12 cellular contexts compared by ENCODE assay signal in genomic region chr1:228163004-228163753, GRCh38. TPM values are rescaled to one million over a fixed set of nuclear protein-coding genes. Genes with fewer than 3 reads are reported as not detected.
A peak's percentile ranks its signal among the peaks of the same experiment; 100 is the strongest.
DNase-seq lines count a peak whose midpoint lies in the region; ATAC-seq and TF ChIP-seq lines count a peak whose summit lies in the region.
"Had no signal": no experiment of that assay in that cellular context is flagged by ENCODE, and none has a peak within 500 bp of the region (broad histone marks: within the 10 kb centered on the region; RNA-seq: fewer than 3 reads in every experiment).

No MANE protein-coding gene starts in this region.

- intact Hi-C loops in left lung (cut with DNase I), result no loop called here
- intact Hi-C loops in spleen (cut with DNase I; ENCODE audit: low total_unique reads), result no loop called here

- H3K27me3 ChIP-seq in HUES48 (ENCODE audit: control insufficient read depth, insufficient read depth, low read length), result peaks cover 8% of the 10 kb centered on the region
- peaks cover 1 to 39% of the 10 kb centered on the region in 2 donors for H3K27me3 ChIP-seq in left lung
- peaks cover 0 to 22% (median 0%) of the 10 kb centered on the region in 7 donors for H3K27me3 ChIP-seq in spleen (replicated peaks in 1 of 7)

- TF ChIP-seq POLR2A in spleen (IDR thresholded peaks at IDR 0.05), result no peak

- peak overlapping the region in 1 of 2 donors; percentile 41 for H3K27ac Mint-ChIP-seq in effector memory CD8-positive, alpha-beta T cell

- H3K36me3 ChIP-seq in HUES48 (ENCODE audit: control insufficient read depth, insufficient read depth, low read length) (no peaks in the 10 kb centered on the region), left lung (no peaks in the 10 kb centered on the region), spleen (peaks cover 0 to 4% (median 0%) of the 10 kb centered on the region in 6 donors)

- no peaks in the 10 kb centered on the region for H3K9me3 ChIP-seq in HUES48 (ENCODE audit: control insufficient read depth, insufficient read depth, low read length)
- no peaks in the 10 kb centered on the region for H3K9me3 ChIP-seq in left lung
- no peaks in the 10 kb centered on the region for H3K9me3 ChIP-seq in spleen

- H3K4me1 Mint-ChIP-seq in effector memory CD8-positive, alpha-beta T cell (ENCODE audit: low read depth in 2 of 2), result peaks cover 17 to 18% of the 10 kb centered on the region in 2 donors

- ATAC-seq in left lung (no peak), GM19324 (IDR thresholded peaks at IDR 0.05; ENCODE audit: low FRiP score, unreplicated experiment) (no peak)
- ATAC-seq in effector memory CD8-positive, alpha-beta T cell (replicated peaks), result no peak
- ATAC-seq: left lobe of liver had no signal

- TF ChIP-seq CTCF in cardiac fibroblast (IDR thresholded peaks at IDR 0.05; ENCODE audit: low read depth, low read length), result no peak
- no peak for TF ChIP-seq CTCF in left lung (IDR thresholded peaks at IDR 0.05)
- no peak for TF ChIP-seq CTCF in spleen (IDR thresholded peaks at IDR 0.05 in 8 of 11, conservative IDR thresholded peaks at IDR 0.05 in 3 of 11)

- H3K36me3 Mint-ChIP-seq in effector memory CD8-positive, alpha-beta T cell (ENCODE audit: insufficient read depth), result peaks cover 42% of the 10 kb centered on the region
- H3K36me3 Mint-ChIP-seq: brain had no signal

- peaks cover 11% of the 10 kb centered on the region; the same call in 1 of the 2 replicates for H3K4me1 ChIP-seq in HUES48 (ENCODE audit: control insufficient read depth, insufficient read depth, low read length)
- peaks cover 17 to 34% of the 10 kb centered on the region in 2 donors for H3K4me1 ChIP-seq in left lung
- peaks cover 19 to 60% (median 39%) of the 10 kb centered on the region in 6 donors for H3K4me1 ChIP-seq in spleen

- H3K27ac ChIP-seq in HUES48 (ENCODE audit: low read depth, low read length) (peak overlapping the region; percentile 47), left lung (peak overlapping the region; percentile 70 to 77), spleen (peak overlapping the region; percentile 28 to 100 (median 78))

- H3K9ac ChIP-seq in HUES48 (ENCODE audit: low read depth, low read length), result no peak overlapping the region

- no peaks in the 10 kb centered on the region for H3K27me3 Mint-ChIP-seq in effector memory CD8-positive, alpha-beta T cell

- no peak overlapping the region for H3K4me3 ChIP-seq in HUES48 (ENCODE audit: low read depth, low read length)
- no peak overlapping the region for H3K4me3 ChIP-seq in cardiac fibroblast (replicated peaks in 1 of 2; ENCODE audit: low read depth in 2 of 2, low read length in 2 of 2)
- no peak overlapping the region for H3K4me3 ChIP-seq in left lung
- no peak overlapping the region for H3K4me3 ChIP-seq in spleen

- H3K4me3 Mint-ChIP-seq in effector memory CD8-positive, alpha-beta T cell, result no peak overlapping the region

- peak; percentile 57 to 80 for DNase-seq in cardiac fibroblast (ENCODE audit: low read depth in 2 of 2)
- peak in 1 of 2 donors; percentile 81 for DNase-seq in left lung
- peak; percentile 87 for DNase-seq in spleen
- no peak for DNase-seq in cerebellum (ENCODE audit: low spot score)
- no peak for DNase-seq in DMS79 (lab: John Stamatoyannopoulos, UW)
- no peak for DNase-seq in effector memory CD8-positive, alpha-beta T cell
- DNase-seq: NCI-H2171, T1000 had no signal

- H3K9me3 Mint-ChIP-seq in effector memory CD8-positive, alpha-beta T cell, result no peaks in the 10 kb centered on the region
- H3K9me3 Mint-ChIP-seq: brain had no signal

- WGBS in spleen, 5 donors, result 38 to 71% (median 43%) methylated on average over 9 to 30 of the region's 30 CpGs

RNA-seq across cellular contexts. Expression of gene IBA57, which starts 2.4 kb away (rescaled TPM):
- 10 to 100 TPM; 13.2 to 13.5 TPM for total RNA-seq in left lung
- total RNA-seq in spleen, result 10 to 100 TPM in 5 of 7 donors, 1 to 10 TPM in 2; 7.1 to 14.7 (median 11.6) TPM
- polyA plus RNA-seq in spleen, result 1 to 10 TPM in 2 of 3 donors, under 1 TPM in 1; 0.59 to 4.3 (median 1.1) TPM
- 10.8 TPM for total RNA-seq in cerebellum

RNA-seq across cellular contexts. Expression of gene GJC2, which starts 13.4 kb away (rescaled TPM):
- total RNA-seq in left lung, result 1 to 10 TPM; 2.3 to 4.9 TPM
- 1 to 10 TPM in 6 of 7 donors, under 1 TPM in 1; 0.94 to 3.5 (median 2.4) TPM for total RNA-seq in spleen
- under 1 TPM; 0.35 to 0.96 (median 0.67) TPM for polyA plus RNA-seq in spleen
- 0.73 TPM for total RNA-seq in cerebellum

RNA-seq across cellular contexts. Expression of gene GUK1, which starts 23.1 kb away (rescaled TPM):
- total RNA-seq in left lung (100 to 1,000 TPM; 217 to 221 TPM), spleen (100 to 1,000 TPM; 167 to 218 (median 186) TPM), cerebellum (94.1 TPM)
- polyA plus RNA-seq in spleen, result 100 to 1,000 TPM; 279 to 499 (median 316) TPM

RNA-seq across cellular contexts. Expression of gene OBSCN, which starts 44.7 kb away (rescaled TPM):
- 10 to 100 TPM; 20.3 to 21.2 TPM for total RNA-seq in left lung
- total RNA-seq in spleen, result 10 to 100 TPM; 35.3 to 71.7 (median 46.0) TPM
- 10 to 100 TPM; 12.6 to 31.6 (median 23.3) TPM for polyA plus RNA-seq in spleen
- total RNA-seq in cerebellum, result 52.9 TPM

RNA-seq across cellular contexts. Expression of gene MRPL55, which starts 54.1 kb away (rescaled TPM):
- total RNA-seq in left lung (10 to 100 TPM; 43.0 to 44.2 TPM), spleen (100 to 1,000 TPM in 1 of 7 donors, 10 to 100 TPM in 6; 32.3 to 103 (median 39.0) TPM), cerebellum (27.8 TPM)
- polyA plus RNA-seq in spleen, result 100 to 1,000 TPM in 2 of 3 donors, 10 to 100 TPM in 1; 95.2 to 114 (median 111) TPM

Comparison
In these comparisons a context has a peak if more than half of its experiments do, and no peak if none do; other contexts are left out.
1. DNase-seq: peak in cardiac fibroblast (2 of 2) and spleen (single experiment); none in cerebellum (single experiment), DMS79 (single experiment) and effector memory CD8-positive, alpha-beta T cell (0 of 3).
2. Peak in every context shown above with its lines, with median percentiles within 50 percentile points of each other: H3K27ac ChIP-seq.